In the genomic region with DNA sequence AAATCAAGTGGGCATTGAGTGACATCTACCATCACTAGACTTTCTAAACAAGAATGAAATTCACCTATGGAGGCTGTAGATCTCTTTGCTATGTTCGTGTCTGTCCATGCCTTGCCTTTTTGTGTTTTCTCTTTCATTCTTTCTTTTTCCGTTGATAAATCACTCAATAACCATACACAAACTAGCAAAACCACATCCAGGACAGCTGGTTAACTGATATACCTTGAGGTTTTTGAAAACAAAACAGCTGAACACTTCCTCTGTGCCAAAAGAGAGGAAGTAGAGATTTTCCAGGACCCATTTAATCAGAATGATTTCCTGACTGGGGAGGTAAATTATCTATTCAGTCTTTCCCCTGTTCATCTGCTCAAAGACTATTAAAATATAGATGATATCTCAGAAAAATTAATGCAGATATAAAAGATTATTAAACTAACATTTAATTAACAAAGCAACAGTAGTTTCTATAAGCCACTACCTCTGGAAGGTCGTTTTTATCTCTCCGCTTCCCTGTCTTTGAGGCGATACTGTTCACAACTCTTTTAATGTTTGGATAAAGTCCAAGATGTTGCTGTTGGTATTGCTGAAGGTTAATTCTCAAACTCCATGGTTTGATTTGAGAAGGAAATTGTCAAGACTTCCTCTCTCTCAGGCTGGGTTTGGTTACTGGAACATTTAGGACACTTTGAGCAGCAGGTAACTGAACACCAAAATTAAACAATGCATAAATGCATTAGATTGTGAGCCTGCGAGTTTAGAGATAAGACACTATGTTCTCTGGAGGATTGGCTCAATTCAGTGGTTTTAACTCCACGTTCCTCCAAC, we compare ENCODE assay signal across 8 cellular contexts. TPM values are rescaled to one million over a fixed set of nuclear protein-coding genes. Genes with fewer than 3 reads are reported as not detected.
DNase-seq lines count a peak whose midpoint lies in the region; ATAC-seq and TF ChIP-seq lines count a peak whose summit lies in the region.

No MANE protein-coding gene starts in this region.

- no peak overlapping the region for H3K4me3 ChIP-seq in PC-3 (ENCODE audit: low read length)

- CTCF ChIA-PET in PC-3 (lab: Charles Lee) = no interaction called here

- no peak overlapping the region for H2AFZ ChIP-seq in PC-3 (ENCODE audit: low read length)

- H3F3A ChIP-seq in PC-3 (ENCODE audit: low read length, unreplicated experiment) = no peaks in the 10 kb centered on the region

- H3K9me3 Mint-ChIP-seq in activated T-helper 1 cell treated with anti-CD3 and anti-CD28 coated beads, Interleukin-12 subunit alpha, Interleukin-12 subunit beta, Interleukin-2, Interleukin-4 antibody, amounts not matched to agents 30 ng/mL and 10 ng/mL and 1 ng/mL, durations not matched to agents 14 hours and 24 hours and 36 hours = peaks cover 19% of the 10 kb centered on the region

- no peak for TF ChIP-seq CTCF in PC-3 (conservative IDR thresholded peaks at IDR 0.05; ENCODE audit: low read depth, low read length)

- no peaks in the 10 kb centered on the region for H3K36me3 ChIP-seq in PC-3 (ENCODE audit: low read depth, low read length)

- DNase-seq in Daoy (ENCODE audit: low read depth) (peak; percentile 14), PC-3 (no peak), A172 (ENCODE audit: low spot score) (no peak), NCI-H1105 treated with DMSO at 0.1 percent for 48 hours (lab: John Stamatoyannopoulos, UW) (no peak), cerebellum (ENCODE audit: low spot score) (no peak)
- DNase-seq in activated T-helper 1 cell treated with anti-CD3 and anti-CD28 coated beads, Interleukin-12 subunit alpha, Interleukin-12 subunit beta, Interleukin-2, Interleukin-4 antibody, amounts not matched to agents 30 ng/mL and 10 ng/mL and 1 ng/mL, durations not matched to agents 14 hours and 24 hours and 36 hours (ENCODE audit: low spot score) = peak; percentile 42

- H3K4me1 ChIP-seq in PC-3 (ENCODE audit: insufficient read depth, low read length) = no peaks in the 10 kb centered on the region

- peak overlapping the region; percentile 79 for H3K27ac Mint-ChIP-seq in activated T-helper 1 cell treated with anti-CD3 and anti-CD28 coated beads, Interleukin-12 subunit alpha, Interleukin-12 subunit beta, Interleukin-2, Interleukin-4 antibody, amounts not matched to agents 30 ng/mL and 10 ng/mL and 1 ng/mL, durations not matched to agents 14 hours and 24 hours and 36 hours

- H3K4me1 Mint-ChIP-seq in activated T-helper 1 cell treated with anti-CD3 and anti-CD28 coated beads, Interleukin-12 subunit alpha, Interleukin-12 subunit beta, Interleukin-2, Interleukin-4 antibody, amounts not matched to agents 30 ng/mL and 10 ng/mL and 1 ng/mL, durations not matched to agents 14 hours and 24 hours and 36 hours (ENCODE audit: low read depth) = peaks cover 64% of the 10 kb centered on the region

- peak overlapping the region; percentile 63 for H3K4me3 Mint-ChIP-seq in activated T-helper 1 cell treated with anti-CD3 and anti-CD28 coated beads, Interleukin-12 subunit alpha, Interleukin-12 subunit beta, Interleukin-2, Interleukin-4 antibody, amounts not matched to agents 30 ng/mL and 10 ng/mL and 1 ng/mL, durations not matched to agents 14 hours and 24 hours and 36 hours

- H3K36me3 Mint-ChIP-seq in activated T-helper 1 cell treated with anti-CD3 and anti-CD28 coated beads, Interleukin-12 subunit alpha, Interleukin-12 subunit beta, Interleukin-2, Interleukin-4 antibody, amounts not matched to agents 30 ng/mL and 10 ng/mL and 1 ng/mL, durations not matched to agents 14 hours and 24 hours and 36 hours (ENCODE audit: low read depth) = peaks cover 10% of the 10 kb centered on the region

- H3K27me3 ChIP-seq in PC-3 (ENCODE audit: low read length) = no peaks in the 10 kb centered on the region

- BruUV-seq in PC-3 (replicated peaks; lab: Mats Ljungman, UMichigan) = no TSS peak

- no peaks in the 10 kb centered on the region for H3K9me2 ChIP-seq in PC-3 (replicated peaks; ENCODE audit: low read length)

- peaks cover 2% of the 10 kb centered on the region for H3K27me3 Mint-ChIP-seq in activated T-helper 1 cell treated with anti-CD3 and anti-CD28 coated beads, Interleukin-12 subunit alpha, Interleukin-12 subunit beta, Interleukin-2, Interleukin-4 antibody, amounts not matched to agents 30 ng/mL and 10 ng/mL and 1 ng/mL, durations not matched to agents 14 hours and 24 hours and 36 hours (ENCODE audit: insufficient read depth)

- no peaks in the 10 kb centered on the region for H3K79me2 ChIP-seq in PC-3 (ENCODE audit: low read length)

- POLR2A ChIA-PET in PC-3 (lab: Charles Lee; ENCODE audit: unreplicated experiment) = no interaction called here

- no peaks in the 10 kb centered on the region for H4K20me1 ChIP-seq in PC-3 (ENCODE audit: low read length)

- H3K27ac ChIP-seq in PC-3 (ENCODE audit: low read length) = no peak overlapping the region

- ATAC-seq in GM19395 (IDR thresholded peaks at IDR 0.05; ENCODE audit: unreplicated experiment) = peak; percentile 81
- ATAC-seq in HG03135 (IDR thresholded peaks at IDR 0.05; ENCODE audit: unreplicated experiment) = peak; percentile 79
- ATAC-seq in PC-3 = no peak

- no peak overlapping the region for H3K4me2 ChIP-seq in PC-3 (ENCODE audit: low read length)

- no peaks in the 10 kb centered on the region for H3K9me3 ChIP-seq in PC-3 (ENCODE audit: low read length)

- H3K9ac ChIP-seq in PC-3 (ENCODE audit: low read length) = no peak overlapping the region

- intact Hi-C loops in activated T-helper 1 cell treated with anti-CD3 and anti-CD28 coated beads, Interleukin-12 subunit alpha, Interleukin-12 subunit beta, Interleukin-2, Interleukin-4 antibody, amounts not matched to agents 30 ng/mL and 10 ng/mL and 1 ng/mL, durations not matched to agents 14 hours and 24 hours and 36 hours (cut with micrococcal nuclease) = loop anchor here (1.0 to 10.0 kb wide), 6 partner anchors 43 to 1844 kb away; a partner anchor contains a TSS
- intact Hi-C loops in PC-3 (cut with micrococcal nuclease) = no loop called here

RNA-seq across cellular contexts. Expression of a gene that starts 24.4 kb away (rescaled TPM):
- total RNA-seq in Daoy (2014; rRNA removed; shearing (Covaris generic)) = not detected in 2 replicates
- 0.18 TPM in 1 of 2 replicates, not detected in the other for total RNA-seq in activated T-helper 1 cell treated with anti-CD3 and anti-CD28 coated beads, Interleukin-12 subunit alpha, Interleukin-12 subunit beta, Interleukin-2, Interleukin-4 antibody, amounts not matched to agents 30 ng/mL and 10 ng/mL and 1 ng/mL, durations not matched to agents 14 hours and 24 hours and 36 hours
- 0.15 and 0.29 TPM in 2 replicates for total RNA-seq in PC-3 (2014; rRNA removed)
- total RNA-seq in A172 (2014; rRNA removed; shearing (Covaris generic)) = 1.0 TPM in 1 of 2 replicates, not detected in the other
- total RNA-seq in cerebellum = 0.54 TPM

Comparison
In these comparisons a context has a peak if more than half of its experiments do, and no peak if none do; other contexts are left out.
1. DNase-seq: peak in Daoy (single experiment) and activated T-helper 1 cell treated with anti-CD3 and anti-CD28 coated beads, Interleukin-12 subunit alpha, Interleukin-12 subunit beta, Interleukin-2, Interleukin-4 antibody, amounts not matched to agents 30 ng/mL and 10 ng/mL and 1 ng/mL, durations not matched to agents 14 hours and 24 hours and 36 hours (single experiment); none in PC-3 (single experiment), A172 (single experiment), NCI-H1105 treated with DMSO at 0.1 percent for 48 hours (single experiment) and cerebellum (single experiment).